In the genomic region with DNA sequence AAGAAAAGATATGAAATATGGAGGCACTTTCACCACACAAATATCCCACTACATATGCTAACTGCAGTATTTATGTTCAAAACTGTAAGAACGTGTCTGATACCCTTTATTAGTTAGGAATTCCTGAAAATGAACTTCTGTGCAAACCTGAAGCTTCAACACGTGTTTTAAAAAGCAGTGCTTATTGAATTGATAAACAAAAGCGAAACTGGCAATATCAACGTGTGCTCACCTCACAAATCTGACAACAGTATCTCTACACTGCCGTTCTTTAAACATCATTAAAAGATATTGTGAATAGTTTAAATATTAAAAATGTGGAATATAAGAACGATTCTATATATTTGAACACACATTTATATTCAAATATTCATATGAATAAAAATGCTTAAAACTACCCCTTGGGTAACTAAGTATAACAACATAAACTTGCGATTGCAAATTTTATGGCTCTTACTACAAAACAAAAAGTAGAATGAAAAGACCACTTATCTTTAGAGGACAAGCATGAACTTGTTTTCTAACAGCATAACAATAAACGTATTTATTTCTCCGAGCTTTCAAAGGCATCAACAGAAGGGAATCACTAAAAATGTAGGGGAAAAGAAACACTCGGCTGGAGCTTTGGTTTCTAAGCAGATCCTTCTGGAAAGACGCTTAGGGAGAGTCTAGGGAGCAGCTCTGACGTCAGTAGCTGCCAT, we compare ENCODE assay signal across 8 cellular contexts. TPM values are rescaled to one million over a fixed set of nuclear protein-coding genes. Genes with fewer than 3 reads are reported as not detected.
DNase-seq lines count a peak whose midpoint lies in the region; ATAC-seq and TF ChIP-seq lines count a peak whose summit lies in the region.

Gene LRP2BP, minus strand, starts transcription at position 670 of the 701 bp plus-strand sequence. CDS start 17,738 bp downstream, outside the sequence.

- H3K36me3 ChIP-seq in OCI-LY7 (ENCODE audit: insufficient read depth, low read length), result peaks cover 16% of the 10 kb centered on the region; the same call in 1 of the 2 replicates
- H3K36me3 ChIP-seq in mesenchymal stem cell (ENCODE audit: control insufficient read depth in 1 of 2, insufficient read depth in 2 of 2, low read depth in 1 of 2, low read length in 2 of 2), result peaks cover 0 to 18% of the 10 kb centered on the region in 2 experiments
- peaks cover 11% of the 10 kb centered on the region for H3K36me3 ChIP-seq in upper lobe of right lung

- peak within 1 kb of the TSS; percentile 52 for H4K8ac ChIP-seq in mesenchymal stem cell (ENCODE audit: low read length)

- H2BK120ac ChIP-seq in mesenchymal stem cell (ENCODE audit: low read depth, low read length), result peak within 1 kb of the TSS; percentile 29

- H3K4me3 Mint-ChIP-seq in activated T-cell treated with anti-CD3 and anti-CD28 coated beads, Interleukin-2, amount 50 U/mL, for 72 hours, result peak within 1 kb of the TSS; percentile 88 to 99

- WGBS in mesenchymal stem cell, result 49% methylated on average over 7 of the region's 12 CpGs

- peak within 1 kb of the TSS in 1 of 2 experiments; percentile 56 for H3K14ac ChIP-seq in mesenchymal stem cell (ENCODE audit: low read length in 2 of 2)

- H3K27me3 ChIP-seq in mesenchymal stem cell (ENCODE audit: control insufficient read depth in 1 of 2, insufficient read depth in 1 of 2, low read length in 2 of 2), result no peaks in the 10 kb centered on the region
- H3K27me3 ChIP-seq in upper lobe of right lung, result no peaks in the 10 kb centered on the region

- H4K91ac ChIP-seq in mesenchymal stem cell (ENCODE audit: low read length), result peak within 1 kb of the TSS; percentile 86

- H3K36me3 Mint-ChIP-seq in activated T-cell treated with anti-CD3 and anti-CD28 coated beads, Interleukin-2, amount 50 U/mL, for 72 hours (ENCODE audit: insufficient read depth in 2 of 2), result peaks cover 2 to 7% of the 10 kb centered on the region in 2 donors

- intact Hi-C loops in OCI-LY7 (cut with micrococcal nuclease; ENCODE audit: unreplicated experiment) (loop anchor here (5.0 to 10.0 kb wide), 2 partner anchors 88 to 581 kb away; no protein-coding TSS in a partner anchor), upper lobe of right lung (cut with DNase I) (no loop called here)

- H3K9me3 ChIP-seq in OCI-LY7 (ENCODE audit: low read length), result no peaks in the 10 kb centered on the region
- H3K9me3 ChIP-seq in mesenchymal stem cell (ENCODE audit: control insufficient read depth, low read length), result no peaks in the 10 kb centered on the region
- H3K9me3 ChIP-seq in upper lobe of right lung, result no peaks in the 10 kb centered on the region

- H2AFZ ChIP-seq in OCI-LY7 (ENCODE audit: low read length) (peak within 1 kb of the TSS; percentile 55), mesenchymal stem cell (ENCODE audit: low read depth, low read length) (peak within 1 kb of the TSS; percentile 91)

- H2BK15ac ChIP-seq in mesenchymal stem cell (ENCODE audit: low read depth, poor library complexity, severe bottlenecking), result peak within 1 kb of the TSS; percentile 63

- H3K18ac ChIP-seq in mesenchymal stem cell (ENCODE audit: low read depth in 1 of 2, low read length in 2 of 2), result peak within 1 kb of the TSS; percentile 75 to 81

- no peak within 1 kb of the TSS for H2AK5ac ChIP-seq in mesenchymal stem cell (ENCODE audit: low read length, severe bottlenecking)

- H3K27ac Mint-ChIP-seq in activated T-cell treated with anti-CD3 and anti-CD28 coated beads, Interleukin-2, amount 50 U/mL, for 72 hours, result peak within 1 kb of the TSS; percentile 99

- no peak for TF ChIP-seq POLR2A in GM18505 (IDR thresholded peaks at IDR 0.05; ENCODE audit: borderline replicate concordance, extremely low read depth, insufficient read depth, insufficient read length)

- peak within 1 kb of the TSS; percentile 94 for H3K9ac ChIP-seq in mesenchymal stem cell (ENCODE audit: low read length)

- peak within 1 kb of the TSS; percentile 2 to 10 for H2BK12ac ChIP-seq in mesenchymal stem cell (ENCODE audit: low read length in 2 of 2)

- H3K79me1 ChIP-seq in mesenchymal stem cell (replicated peaks; ENCODE audit: low read length, poor library complexity, severe bottlenecking), result no peaks in the 10 kb centered on the region

- H3K4me2 ChIP-seq in OCI-LY7 (ENCODE audit: low read length) (peak within 1 kb of the TSS; percentile 76), mesenchymal stem cell (ENCODE audit: low read length, poor library complexity, severe bottlenecking) (peak within 1 kb of the TSS; percentile 95)

- no peaks in the 10 kb centered on the region for H4K20me1 ChIP-seq in OCI-LY7 (ENCODE audit: insufficient read depth, low read length)

- peaks cover 35% of the 10 kb centered on the region for H3K4me1 Mint-ChIP-seq in activated T-cell treated with anti-CD3 and anti-CD28 coated beads, Interleukin-2, amount 50 U/mL, for 72 hours (ENCODE audit: low read depth)

- H3K4me3 ChIP-seq in OCI-LY7 (ENCODE audit: low read depth, low read length, poor library complexity, severe bottlenecking) (peak within 1 kb of the TSS; percentile 75), choroid plexus epithelial cell (ENCODE audit: low read depth, low read length) (peak within 1 kb of the TSS; percentile 77), mesenchymal stem cell (ENCODE audit: insufficient read depth in 1 of 2, low read depth in 1 of 2, low read length in 2 of 2) (peak within 1 kb of the TSS; percentile 81 to 85), upper lobe of right lung (peak within 1 kb of the TSS; percentile 73)

- H3K4ac ChIP-seq in mesenchymal stem cell (ENCODE audit: low read depth in 1 of 2, low read length in 2 of 2), result peak within 1 kb of the TSS; percentile 54 to 57

- peaks cover 6% of the 10 kb centered on the region; the same call in 1 of the 2 replicates for H3K79me2 ChIP-seq in OCI-LY7 (ENCODE audit: insufficient read depth, low read depth, low read length)

- CTCF ChIA-PET in OCI-LY7 (lab: Charles Lee; ENCODE audit: unreplicated experiment), result no interaction called here

- no peak for TF ChIP-seq CTCF in OCI-LY7 (conservative IDR thresholded peaks at IDR 0.05; ENCODE audit: low read length)
- TF ChIP-seq CTCF in choroid plexus epithelial cell (conservative IDR thresholded peaks at IDR 0.05; ENCODE audit: low read depth, low read length), result no peak
- TF ChIP-seq CTCF in upper lobe of right lung (IDR thresholded peaks at IDR 0.05), result no peak

- no peak for ATAC-seq in activated T-cell treated with anti-CD3 and anti-CD28 coated beads, Interleukin-2, amount 50 U/mL, for 72 hours (replicated peaks in 1 of 2)
- ATAC-seq in upper lobe of right lung (no peak), HG03108 (IDR thresholded peaks at IDR 0.05; ENCODE audit: unreplicated experiment) (no peak), GM18505 (IDR thresholded peaks at IDR 0.05; ENCODE audit: unreplicated experiment) (no peak)

- no peak for DNase-seq in activated T-cell treated with anti-CD3 and anti-CD28 coated beads, Interleukin-2, amount 50 U/mL, for 72 hours
- no peak for DNase-seq in activated T-cell treated with anti-CD3 and anti-CD28 coated beads, Interleukin-2, amount 50 U/mL, for 48 hours
- DNase-seq in OCI-LY7 (ENCODE audit: low spot score) (peak; percentile 29), choroid plexus epithelial cell (ENCODE audit: low read depth) (no peak), mesenchymal stem cell (peak; percentile 7), upper lobe of right lung (no peak)

- H3K9me3 Mint-ChIP-seq in activated T-cell treated with anti-CD3 and anti-CD28 coated beads, Interleukin-2, amount 50 U/mL, for 72 hours, result no peaks in the 10 kb centered on the region

- H3K9me2 ChIP-seq in OCI-LY7 (ENCODE audit: insufficient read depth, low read length), result no peaks in the 10 kb centered on the region

- POLR2A ChIA-PET in OCI-LY7 (lab: Charles Lee), result interaction anchor here (0.6 to 4.6 kb wide), 12 partner anchors 9 to 258 kb away, joined by 3 to 33 read pairs (median 5); partner anchors contain the start of gene UFSP2

- H3K27me3 Mint-ChIP-seq in activated T-cell treated with anti-CD3 and anti-CD28 coated beads, Interleukin-2, amount 50 U/mL, for 72 hours (ENCODE audit: low read depth), result no peaks in the 10 kb centered on the region

- H3K27ac ChIP-seq in OCI-LY7 (ENCODE audit: low read depth, low read length, poor library complexity, severe bottlenecking), result peak within 1 kb of the TSS; percentile 70
- H3K27ac ChIP-seq in mesenchymal stem cell (ENCODE audit: low read length, poor library complexity, severe bottlenecking), result peak within 1 kb of the TSS; percentile 65
- H3K27ac ChIP-seq in upper lobe of right lung, result peak within 1 kb of the TSS; percentile 98

- BruUV-seq in OCI-LY7 (replicated peaks; lab: Mats Ljungman, UMichigan), result TSS peak; percentile 64

- H3K4me1 ChIP-seq in OCI-LY7 (ENCODE audit: insufficient read depth, low read length, poor library complexity, severe bottlenecking) (peaks cover 58% of the 10 kb centered on the region), mesenchymal stem cell (ENCODE audit: control insufficient read depth, insufficient read depth, low read depth, low read length) (peaks cover 4% of the 10 kb centered on the region), upper lobe of right lung (peaks cover 12% of the 10 kb centered on the region)

- H2BK5ac ChIP-seq in mesenchymal stem cell (ENCODE audit: low read depth, low read length, poor library complexity, severe bottlenecking), result peak within 1 kb of the TSS; percentile 91

- peak within 1 kb of the TSS in 1 of 2 experiments; percentile 59 for H3K23ac ChIP-seq in mesenchymal stem cell (ENCODE audit: low read length in 2 of 2)

RNA-seq across cellular contexts. Expression of gene LRP2BP, which starts in this region (rescaled TPM):
- 1 to 10 TPM in 1 of 2 donors, under 1 TPM in 1; 0.51 to 1.1 TPM for total RNA-seq in activated T-cell treated with anti-CD3 and anti-CD28 coated beads, Interleukin-2, amount 50 U/mL, for 72 hours
- 0.60 and 1.1 TPM in 2 replicates for total RNA-seq in OCI-LY7 (2014; rRNA removed; shearing (Covaris generic))
- 1.0 and 1.4 TPM in 2 replicates for total RNA-seq in OCI-LY7 (2022)
- 0.07 TPM for polyA plus RNA-seq in mesenchymal stem cell (2013, experiment 1 of 2)
- polyA plus RNA-seq in mesenchymal stem cell (2013, experiment 2 of 2), result 0.03 TPM
- total RNA-seq in upper lobe of right lung, result 0.72 TPM

Comparison
In these comparisons a context has a peak if more than half of its experiments do, and no peak if none do; other contexts are left out.
1. DNase-seq: peak in OCI-LY7 (single experiment) and mesenchymal stem cell (single experiment); none in activated T-cell treated with anti-CD3 and anti-CD28 coated beads, Interleukin-2, amount 50 U/mL, for 72 hours (0 of 2), activated T-cell treated with anti-CD3 and anti-CD28 coated beads, Interleukin-2, amount 50 U/mL, for 48 hours (0 of 2), choroid plexus epithelial cell (single experiment) and upper lobe of right lung (single experiment).
2. Peak in every context shown above with its lines, with median percentiles within 50 percentile points of each other: H3K27ac ChIP-seq and H3K4me3 ChIP-seq.